1 cellular context compared by ENCODE assay signal in the genomic region with DNA sequence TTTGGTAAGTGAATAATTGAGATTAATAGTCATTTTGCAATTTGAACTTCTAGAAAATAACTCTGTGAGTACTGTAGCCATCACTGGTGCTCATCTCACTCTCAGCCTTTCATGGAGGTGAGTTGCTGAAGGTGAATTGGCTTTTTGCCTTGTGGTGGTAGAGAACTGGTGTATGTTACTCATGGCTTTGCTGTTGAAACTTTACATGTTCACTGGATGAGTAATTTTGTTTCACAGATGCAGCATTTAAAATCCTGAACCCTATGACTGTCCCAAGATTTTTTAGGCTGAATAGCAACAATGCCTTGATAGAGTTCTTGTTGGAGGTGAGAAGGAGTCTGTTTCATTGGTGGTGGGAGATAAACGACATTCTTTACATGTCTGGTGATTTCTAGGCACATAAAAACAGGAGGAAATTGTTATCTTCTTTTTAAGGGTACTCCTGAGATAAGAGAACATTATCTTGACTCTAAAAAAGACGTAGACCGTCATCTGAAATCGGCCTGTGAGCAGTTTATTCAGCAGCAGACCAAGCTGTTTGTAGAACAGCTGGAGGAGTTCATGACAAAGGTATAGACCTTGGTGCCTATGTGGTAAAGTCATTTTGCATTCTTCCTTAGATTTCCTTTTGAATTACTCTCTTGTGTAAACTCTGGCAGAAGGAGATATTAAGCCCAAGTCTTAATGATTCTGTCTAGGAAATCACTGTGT.
TF ChIP-seq lines count a peak whose summit lies in the region.

No MANE protein-coding gene starts in this region.

TF ChIP-seq in SK-N-SH treated with all-trans-retinoic acid at 6 μM for 48 hours, 23 proteins besides CTCF, POLR2A, EP300 and RAD21 (continued from another document):
- no peak for TF ChIP-seq CREB5 (CRISPR knock-in tag; IDR thresholded peaks at IDR 0.05; ENCODE audit: low read depth)
- no peak for TF ChIP-seq ESRRG (CRISPR knock-in tag; IDR thresholded peaks at IDR 0.05)
- TF ChIP-seq, protein P1, sequence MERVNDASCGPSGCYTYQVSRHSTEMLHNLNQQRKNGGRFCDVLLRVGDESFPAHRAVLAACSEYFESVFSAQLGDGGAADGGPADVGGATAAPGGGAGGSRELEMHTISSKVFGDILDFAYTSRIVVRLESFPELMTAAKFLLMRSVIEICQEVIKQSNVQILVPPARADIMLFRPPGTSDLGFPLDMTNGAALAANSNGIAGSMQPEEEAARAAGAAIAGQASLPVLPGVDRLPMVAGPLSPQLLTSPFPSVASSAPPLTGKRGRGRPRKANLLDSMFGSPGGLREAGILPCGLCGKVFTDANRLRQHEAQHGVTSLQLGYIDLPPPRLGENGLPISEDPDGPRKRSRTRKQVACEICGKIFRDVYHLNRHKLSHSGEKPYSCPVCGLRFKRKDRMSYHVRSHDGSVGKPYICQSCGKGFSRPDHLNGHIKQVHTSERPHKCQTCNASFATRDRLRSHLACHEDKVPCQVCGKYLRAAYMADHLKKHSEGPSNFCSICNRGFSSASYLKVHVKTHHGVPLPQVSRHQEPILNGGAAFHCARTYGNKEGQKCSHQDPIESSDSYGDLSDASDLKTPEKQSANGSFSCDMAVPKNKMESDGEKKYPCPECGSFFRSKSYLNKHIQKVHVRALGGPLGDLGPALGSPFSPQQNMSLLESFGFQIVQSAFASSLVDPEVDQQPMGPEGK (CRISPR knock-in tag; IDR thresholded peaks at IDR 0.05; ENCODE audit: borderline replicate concordance) = no peak
- TF ChIP-seq PPARA (CRISPR knock-in tag; IDR thresholded peaks at IDR 0.05; ENCODE audit: borderline replicate concordance) = no peak
- TF ChIP-seq, protein P2, sequence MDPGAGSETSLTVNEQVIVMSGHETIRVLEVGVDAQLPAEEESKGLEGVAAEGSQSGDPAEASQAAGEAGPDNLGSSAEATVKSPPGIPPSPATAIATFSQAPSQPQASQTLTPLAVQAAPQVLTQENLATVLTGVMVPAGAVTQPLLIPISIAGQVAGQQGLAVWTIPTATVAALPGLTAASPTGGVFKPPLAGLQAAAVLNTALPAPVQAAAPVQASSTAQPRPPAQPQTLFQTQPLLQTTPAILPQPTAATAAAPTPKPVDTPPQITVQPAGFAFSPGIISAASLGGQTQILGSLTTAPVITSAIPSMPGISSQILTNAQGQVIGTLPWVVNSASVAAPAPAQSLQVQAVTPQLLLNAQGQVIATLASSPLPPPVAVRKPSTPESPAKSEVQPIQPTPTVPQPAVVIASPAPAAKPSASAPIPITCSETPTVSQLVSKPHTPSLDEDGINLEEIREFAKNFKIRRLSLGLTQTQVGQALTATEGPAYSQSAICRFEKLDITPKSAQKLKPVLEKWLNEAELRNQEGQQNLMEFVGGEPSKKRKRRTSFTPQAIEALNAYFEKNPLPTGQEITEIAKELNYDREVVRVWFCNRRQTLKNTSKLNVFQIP (CRISPR knock-in tag; IDR thresholded peaks at IDR 0.05; ENCODE audit: borderline replicate concordance, low read depth) = no peak
- TF ChIP-seq ZNF8 (CRISPR knock-in tag; IDR thresholded peaks at IDR 0.05) = no peak
- TF ChIP-seq ZFP30 (CRISPR knock-in tag; IDR thresholded peaks at IDR 0.05) = no peak
TF ChIP-seq in SK-N-SH treated with all-trans-retinoic acid at 6 μM for 48 hours: peak in this region for 0.
